ENCODE assay signal across 20 cellular contexts in genomic region chr16:51401673-51402072, GRCh38.
DNase-seq lines count a peak whose midpoint lies in the region; ATAC-seq, FAIRE-seq and TF ChIP-seq lines count a peak whose summit lies in the region.
"Had no signal": no experiment of that assay in that cellular context is flagged by ENCODE, and none has a peak within 500 bp of the region (broad histone marks: within the 10 kb centered on the region; RNA-seq: fewer than 3 reads in every experiment).

No MANE protein-coding gene starts in this region.

- H3K27me3 ChIP-seq in body of pancreas: no peaks in the 10 kb centered on the region
- H3K27me3 ChIP-seq in HepG2 (ENCODE audit: control insufficient read depth in 1 of 2, insufficient read depth in 2 of 2, low read length in 2 of 2): no peaks in the 10 kb centered on the region
- no peaks in the 10 kb centered on the region for H3K27me3 ChIP-seq in osteoblast (ENCODE audit: insufficient read depth, low read length)
- H3K27me3 ChIP-seq: BLaER1 had no signal

- H4K20me1 ChIP-seq in HepG2 (ENCODE audit: insufficient read depth, low read length) (no peaks in the 10 kb centered on the region), osteoblast (ENCODE audit: insufficient read depth, low read length) (no peaks in the 10 kb centered on the region)
- H4K20me1 ChIP-seq: BLaER1 had no signal

- H3K79me2 ChIP-seq in HepG2 (ENCODE audit: insufficient read depth, low read length) (no peaks in the 10 kb centered on the region), osteoblast (ENCODE audit: insufficient read depth, low read length) (no peaks in the 10 kb centered on the region)

- POLR2A ChIA-PET in HepG2 (lab: Yijun Ruan, JAX): no interaction called here

- H3K4me1 ChIP-seq in body of pancreas (peaks cover 71% of the 10 kb centered on the region), HepG2 (ENCODE audit: insufficient read depth, low read length) (peaks cover 28% of the 10 kb centered on the region), osteoblast (ENCODE audit: insufficient read depth, low read length) (no peaks in the 10 kb centered on the region)
- H3K4me1 ChIP-seq: BLaER1 had no signal

- WGBS in body of pancreas, 2 donors: 93 to 98% methylated on average over 2 of the region's 2 CpGs
- 64% methylated on average over 2 of the region's 2 CpGs for WGBS in HepG2 (ENCODE audit: low lambda C conversion rate)

- no TSS peak for BruUV-seq in HepG2 (replicated peaks; lab: Mats Ljungman, UMichigan)

- TF ChIP-seq RAD21 in HepG2 (CRISPR knock-in tag; IDR thresholded peaks at IDR 0.05): no peak

- H3K9me3 ChIP-seq in body of pancreas (no peaks in the 10 kb centered on the region), HepG2 (ENCODE audit: low read length) (peaks cover 20% of the 10 kb centered on the region), osteoblast (ENCODE audit: low read depth, low read length) (no peaks in the 10 kb centered on the region)
- H3K9me3 ChIP-seq: Caco-2 had no signal

- FAIRE-seq in HepG2 (lab: Jason Lieb, UNC): no peak
- FAIRE-seq: G401.6, GM12878 had no signal

- in situ Hi-C loops in HepG2 (cut with HindIII; ENCODE audit: extremely low pct_ligation_motif_present, low pct_unique_long_range_greater_than_20kb): no loop called here

- peak overlapping the region; percentile 82 to 85 (median 84) for H3K27ac ChIP-seq in body of pancreas
- H3K27ac ChIP-seq in HepG2 (ENCODE audit: extremely low read length, insufficient read depth, low read length): no peak overlapping the region
- no peak overlapping the region for H3K27ac ChIP-seq in osteoblast (ENCODE audit: low read depth, low read length)
- H3K27ac ChIP-seq: BLaER1, C4-2B had no signal

- TF ChIP-seq EP300 in HepG2 (IDR thresholded peaks at IDR 0.05; ENCODE audit: low read depth in 2 of 2, low read length in 2 of 2): no peak
- TF ChIP-seq EP300 in HepG2 (CRISPR knock-in tag; IDR thresholded peaks at IDR 0.05; ENCODE audit: borderline replicate concordance): no peak

- no peak for TF ChIP-seq CTCF in body of pancreas (IDR thresholded peaks at IDR 0.05)
- TF ChIP-seq CTCF in HepG2 (CRISPR knock-in tag; IDR thresholded peaks at IDR 0.05): no peak
- no peak for TF ChIP-seq CTCF in osteoblast (IDR thresholded peaks at IDR 0.05; ENCODE audit: extremely low read depth, low read depth, low read length)

- intact Hi-C loops in body of pancreas (cut with DNase I) (no loop called here), HepG2 (cut with micrococcal nuclease; ENCODE audit: unreplicated experiment) (no loop called here)

- no peak overlapping the region for H3K9ac ChIP-seq in HepG2 (ENCODE audit: insufficient read depth, low read depth, low read length)
- H3K9ac ChIP-seq: BLaER1 had no signal

- no peak for TF ChIP-seq POLR2A in body of pancreas (IDR thresholded peaks at IDR 0.05)
- no peak for TF ChIP-seq POLR2A in HepG2 (IDR thresholded peaks at IDR 0.05; ENCODE audit: insufficient read depth in 1 of 2, low read depth in 2 of 2, low read length in 2 of 2)

- ATAC-seq in body of pancreas (no peak), HepG2 (no peak), GM18519 (IDR thresholded peaks at IDR 0.05; ENCODE audit: low FRiP score, unreplicated experiment) (no peak), HG03460 (IDR thresholded peaks at IDR 0.05; ENCODE audit: unreplicated experiment) (no peak)
- ATAC-seq: CD8-positive, alpha-beta T cell; GM12878; GM23338; HCT116 had no signal

- no peaks in the 10 kb centered on the region for H3K36me3 ChIP-seq in body of pancreas (replicated peaks in 1 of 2; ENCODE audit: insufficient read depth in 1 of 2, low read depth in 2 of 2)
- no peaks in the 10 kb centered on the region for H3K36me3 ChIP-seq in HepG2 (replicated peaks in 1 of 2; ENCODE audit: control insufficient read depth in 1 of 2, insufficient read depth in 2 of 2, low read length in 2 of 2)
- H3K36me3 ChIP-seq in osteoblast (ENCODE audit: insufficient read depth, low read length): no peaks in the 10 kb centered on the region
- H3K36me3 ChIP-seq: BLaER1 had no signal

- H2AFZ ChIP-seq in HepG2 (ENCODE audit: low read length): no peak overlapping the region
- H2AFZ ChIP-seq in osteoblast (ENCODE audit: low read length): no peak overlapping the region
- H2AFZ ChIP-seq: GM23338 had no signal

- DNase-seq in body of pancreas (no peak), HepG2 (ENCODE audit: low spot score) (no peak), osteoblast (ENCODE audit: insufficient read length, low spot score, missing footprints) (peak; percentile 8), GF-D8 (lab: John Stamatoyannopoulos, UW) (no peak)
- DNase-seq in activated CD8-positive, alpha-beta memory T cell treated with anti-CD3 and anti-CD28 coated beads, Interleukin-2, amount 50 U/mL, for 4 hours: no peak
- DNase-seq: Caco-2; CD4-positive, CD25-positive, alpha-beta regulatory T cell; CD8-positive, alpha-beta T cell; DMS153; DND-41; H9; HFFc6 had no signal

- H3K4me2 ChIP-seq in HepG2 (ENCODE audit: low read depth, low read length) (no peak overlapping the region), osteoblast (ENCODE audit: insufficient read depth, low read length) (no peak overlapping the region)
- H3K4me2 ChIP-seq: BLaER1, GM23338 had no signal

- CTCF ChIA-PET in HepG2 (lab: Yijun Ruan, JAX; ENCODE audit: low intra/inter-chr PET ratio, low total read pairs): no interaction called here

- H3K4me3 ChIP-seq in body of pancreas (no peak overlapping the region), HepG2 (replicated peaks in 1 of 3; ENCODE audit: insufficient read depth in 1 of 3, low read depth in 2 of 3, low read length in 3 of 3) (no peak overlapping the region), osteoblast (ENCODE audit: insufficient read depth, low read length) (no peak overlapping the region)
- H3K4me3 ChIP-seq: BLaER1, GM12878, GM23338 had no signal

TF ChIP-seq in HepG2, 621 proteins besides CTCF, POLR2A, EP300 and RAD21:
- TF ChIP-seq ZNF678 (CRISPR knock-in tag; IDR thresholded peaks at IDR 0.05) (no peak), TGIF2 (CRISPR knock-in tag; IDR thresholded peaks at IDR 0.05) (no peak), HNF4A (CRISPR knock-in tag; IDR thresholded peaks at IDR 0.05) (peak; percentile 13; the same call in 1 of the 2 replicates), ZNF788 (CRISPR knock-in tag; IDR thresholded peaks at IDR 0.05; ENCODE audit: borderline replicate concordance) (0 out of 2 replicates have a peak, but pooled peaks have one; percentile 22), MXD4 (CRISPR knock-in tag; IDR thresholded peaks at IDR 0.05) (no peak)
TF ChIP-seq in HepG2: peak in this region for 2.

Comparison
In these comparisons a context has a peak if more than half of its experiments do, and no peak if none do; other contexts are left out.
1. H3K27ac ChIP-seq: peak in body of pancreas (4 of 4); none in HepG2 (single experiment) and osteoblast (single experiment).